9 cellular contexts compared by ENCODE assay signal in the genomic region with DNA sequence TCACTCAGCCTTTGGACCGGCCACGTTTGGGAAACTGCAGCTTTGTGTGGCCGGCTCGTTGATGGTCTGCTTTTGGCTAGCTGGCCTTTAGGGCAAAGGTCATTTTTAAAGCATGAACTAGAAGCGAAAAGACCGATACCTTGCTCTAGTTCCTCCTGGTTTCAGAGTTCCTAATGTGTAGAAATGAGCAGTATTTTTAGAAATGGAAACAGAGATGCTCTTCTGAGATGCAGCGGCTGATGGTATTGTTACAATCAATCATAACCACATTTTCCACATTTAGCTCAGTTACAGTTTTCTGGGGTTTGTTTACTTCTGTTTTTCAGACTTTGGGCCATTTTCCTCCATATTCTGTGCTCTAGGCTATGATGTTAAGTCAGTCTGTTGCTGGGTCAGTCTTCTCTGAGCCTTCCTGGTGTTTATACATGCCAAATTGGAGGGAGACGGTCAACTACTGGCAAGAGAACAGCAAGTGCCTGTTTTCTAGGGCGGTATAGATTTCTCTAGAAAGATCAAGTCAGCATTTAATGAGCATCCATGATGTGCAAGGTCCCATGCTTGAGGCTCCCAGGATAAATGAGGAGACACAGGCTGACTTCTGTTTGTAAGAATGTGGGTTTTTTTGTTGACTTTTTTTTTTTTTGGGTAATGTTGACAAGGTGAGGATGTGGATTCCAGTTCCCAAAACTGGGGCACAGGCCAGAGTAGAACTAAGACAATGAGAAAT. TPM values are rescaled to one million over a fixed set of nuclear protein-coding genes. Genes with fewer than 3 reads are reported as not detected.
DNase-seq lines count a peak whose midpoint lies in the region; ATAC-seq, FAIRE-seq and TF ChIP-seq lines count a peak whose summit lies in the region.
"Had no signal": no experiment of that assay in that cellular context is flagged by ENCODE, and none has a peak within 500 bp of the region (broad histone marks: within the 10 kb centered on the region; RNA-seq: fewer than 3 reads in every experiment).

No MANE protein-coding gene starts in this region.

- BruUV-seq in HepG2 (replicated peaks; lab: Mats Ljungman, UMichigan), result no TSS peak

- ATAC-seq in GM18498 (IDR thresholded peaks at IDR 0.05; ENCODE audit: unreplicated experiment), result peak; percentile 94
- peak; percentile 97 for ATAC-seq in GM21447 (IDR thresholded peaks at IDR 0.05; ENCODE audit: unreplicated experiment)
- ATAC-seq in HG03521 (IDR thresholded peaks at IDR 0.05; ENCODE audit: unreplicated experiment), result peak; percentile 78
- no peak for ATAC-seq in HepG2

- no peak overlapping the region for H3K4me3 ChIP-seq in HepG2 (replicated peaks in 1 of 3; ENCODE audit: insufficient read depth in 1 of 3, low read depth in 2 of 3, low read length in 3 of 3)
- H3K4me3 ChIP-seq: SK-N-MC had no signal

- no peak overlapping the region for H3K4me2 ChIP-seq in HepG2 (ENCODE audit: low read depth, low read length)

- H3K4me1 ChIP-seq in HepG2 (ENCODE audit: insufficient read depth, low read length), result no peaks in the 10 kb centered on the region

- H3K36me3 ChIP-seq in HepG2 (replicated peaks in 1 of 2; ENCODE audit: control insufficient read depth in 1 of 2, insufficient read depth in 2 of 2, low read length in 2 of 2), result peaks cover 6 to 40% of the 10 kb centered on the region in 2 experiments

- no peak overlapping the region for H3K27ac ChIP-seq in HepG2 (ENCODE audit: extremely low read length, insufficient read depth, low read length)
- H3K27ac ChIP-seq: SK-N-MC had no signal

- TF ChIP-seq EP300 in HepG2 (IDR thresholded peaks at IDR 0.05; ENCODE audit: low read depth in 2 of 2, low read length in 2 of 2) (no peak), HepG2 (CRISPR knock-in tag; IDR thresholded peaks at IDR 0.05; ENCODE audit: borderline replicate concordance) (no peak)

- no peaks in the 10 kb centered on the region for H3K9me3 ChIP-seq in HepG2 (ENCODE audit: low read length)

- CTCF ChIA-PET in HepG2 (lab: Yijun Ruan, JAX; ENCODE audit: low intra/inter-chr PET ratio, low total read pairs), result no interaction called here

- H4K20me1 ChIP-seq in HepG2 (ENCODE audit: insufficient read depth, low read length), result no peaks in the 10 kb centered on the region

- no peak for TF ChIP-seq CTCF in HepG2 (CRISPR knock-in tag; IDR thresholded peaks at IDR 0.05)

- in situ Hi-C loops in HepG2 (cut with HindIII; ENCODE audit: extremely low pct_ligation_motif_present, low pct_unique_long_range_greater_than_20kb), result no loop called here

- H3K27me3 ChIP-seq in HepG2 (ENCODE audit: control insufficient read depth in 1 of 2, insufficient read depth in 2 of 2, low read length in 2 of 2), result no peaks in the 10 kb centered on the region

- FAIRE-seq in HepG2 (lab: Jason Lieb, UNC), result no peak

- H2AFZ ChIP-seq in HepG2 (ENCODE audit: low read length), result no peak overlapping the region

- no peaks in the 10 kb centered on the region for H3K79me2 ChIP-seq in HepG2 (ENCODE audit: insufficient read depth, low read length)

- WGBS in HepG2 (ENCODE audit: low lambda C conversion rate), result 87% methylated on average over 9 of the region's 9 CpGs

- DNase-seq in HepG2 (ENCODE audit: low spot score) (no peak), SW 1271 (lab: John Stamatoyannopoulos, UW) (no peak), amygdala (lab: John Stamatoyannopoulos, UW) (no peak), posterior vena cava (ENCODE audit: low spot score) (no peak)
- no peak for DNase-seq in effector CD4-positive, alpha-beta T cell

- POLR2A ChIA-PET in HepG2 (lab: Yijun Ruan, JAX), result no interaction called here

- H3K9ac ChIP-seq in HepG2 (ENCODE audit: insufficient read depth, low read depth, low read length), result no peak overlapping the region

- no peak for TF ChIP-seq RAD21 in HepG2 (CRISPR knock-in tag; IDR thresholded peaks at IDR 0.05)

- TF ChIP-seq POLR2A in HepG2 (IDR thresholded peaks at IDR 0.05; ENCODE audit: insufficient read depth in 1 of 2, low read depth in 2 of 2, low read length in 2 of 2), result no peak

- intact Hi-C loops in HepG2 (cut with micrococcal nuclease; ENCODE audit: unreplicated experiment) (no loop called here), posterior vena cava (cut with DNase I) (no loop called here)

TF ChIP-seq in HepG2, 621 proteins besides CTCF, POLR2A, EP300 and RAD21:
- no peak for TF ChIP-seq RARG (CRISPR knock-in tag; IDR thresholded peaks at IDR 0.05; ENCODE audit: low read depth)
- peak; percentile 18; the same call in 1 of the 2 replicates for TF ChIP-seq MAFF (IDR thresholded peaks at IDR 0.05; ENCODE audit: low read depth, low read length)
- TF ChIP-seq NCOR1 (IDR thresholded peaks at IDR 0.05; ENCODE audit: borderline replicate concordance, low read length), result no peak
- TF ChIP-seq HNF4A (CRISPR knock-in tag; IDR thresholded peaks at IDR 0.05), result peak; percentile 9; the same call in 1 of the 2 replicates
- TF ChIP-seq MAFK (conservative IDR thresholded peaks at IDR 0.05 in 1 of 2, IDR thresholded peaks at IDR 0.05 in 1 of 2; ENCODE audit: low read length in 2 of 2), result peak; percentile 33 to 62; a peak in 2 of 4 replicates
TF ChIP-seq in HepG2: peak in this region for 3.

RNA-seq across cellular contexts. Expression of a gene that starts 28.0 kb away (rescaled TPM):
- 16.5 and 20.8 TPM in 2 replicates for total RNA-seq in HepG2 (2016; rRNA removed; fragmentation: Illumina TruSeq; extraction: Trizol)
- 12.0 and 16.8 TPM in 2 replicates for total RNA-seq in HepG2 (2016; cell fraction: cytosol; rRNA removed; fragmentation: Illumina TruSeq; extraction: Trizol; ENCODE audit: low read depth)
- 16.0 and 19.8 TPM in 2 replicates for total RNA-seq in HepG2 (2016; cell fraction: insoluble cytoplasmic fraction; rRNA removed; fragmentation: Illumina TruSeq; extraction: Trizol)
- total RNA-seq in HepG2 (2016; cell fraction: membrane; rRNA removed; fragmentation: Illumina TruSeq; extraction: Trizol), result 19.8 and 25.4 TPM in 2 replicates
- total RNA-seq in HepG2 (2016; cell fraction: nucleus; rRNA removed; fragmentation: Illumina TruSeq; extraction: Trizol), result 21.0 and 24.6 TPM in 2 replicates
- polyA plus RNA-seq in HepG2 (2011; rRNA removed), result 13.2 and 13.9 TPM in 2 replicates
- polyA plus RNA-seq in HepG2 (2011; cell fraction: cytosol; rRNA removed), result 11.3 and 13.1 TPM in 2 replicates
- polyA plus RNA-seq in HepG2 (2011; cell fraction: nucleus; rRNA removed), result 14.7 and 16.7 TPM in 2 replicates
- polyA plus RNA-seq in HepG2 (2012), result 3.4 and 4.4 TPM in 2 replicates
- polyA plus RNA-seq in HepG2 (2016; cell fraction: cytosol; fragmentation: Illumina TruSeq; extraction: Trizol; ENCODE audit: low read depth), result 6.8 and 7.8 TPM in 2 replicates
- polyA plus RNA-seq in HepG2 (2016; cell fraction: insoluble cytoplasmic fraction; fragmentation: Illumina TruSeq; extraction: Trizol; ENCODE audit: low read depth), result 17.5 and 19.7 TPM in 2 replicates
- 10.7 and 11.4 TPM in 2 replicates for polyA plus RNA-seq in HepG2 (2016; cell fraction: membrane; fragmentation: Illumina TruSeq; extraction: Trizol; ENCODE audit: low read depth)
- 15.5 and 16.5 TPM in 2 replicates for polyA plus RNA-seq in HepG2 (2016; cell fraction: nucleus; fragmentation: Illumina TruSeq; extraction: Trizol; ENCODE audit: insufficient read depth, low read depth)
- polyA minus RNA-seq in HepG2 (2011; rRNA and poly(A)+ RNA removed; ENCODE audit: low replicate concordance), result 0.12 and 37.2 TPM in 2 replicates
- 17.1 and 17.7 TPM in 2 replicates for polyA minus RNA-seq in HepG2 (2011; cell fraction: cytosol; rRNA and poly(A)+ RNA removed)
- polyA minus RNA-seq in HepG2 (2011; cell fraction: nucleus; rRNA and poly(A)+ RNA removed), result 29.2 and 36.2 TPM in 2 replicates
- total RNA-seq in posterior vena cava, result 10 to 100 TPM in 1 of 2 donors, 1 to 10 TPM in 1; 9.4 to 11.8 TPM
